10 cellular contexts compared by ENCODE assay signal in genomic region chr6:33116881-33117711, GRCh38. TPM values are rescaled to one million over a fixed set of nuclear protein-coding genes. Genes with fewer than 3 reads are reported as not detected.
A peak's percentile ranks its signal among the peaks of the same experiment; 100 is the strongest.
DNase-seq lines count a peak whose midpoint lies in the region; ATAC-seq lines count a peak whose summit lies in the region.
"Had no signal": no experiment of that assay in that cellular context is flagged by ENCODE, and none has a peak within 500 bp of the region (broad histone marks: within the 10 kb centered on the region; RNA-seq: fewer than 3 reads in every experiment).

No MANE protein-coding gene starts in this region.

- H2AFZ ChIP-seq in ACC112 (ENCODE audit: low read length, unreplicated experiment) = peak overlapping the region; percentile 2
- H2AFZ ChIP-seq in Karpas-422 (ENCODE audit: low read length) = no peak overlapping the region

- H3K9me3 ChIP-seq in ES-I3 (ENCODE audit: control insufficient read depth, insufficient read depth, low read length) = no peaks in the 10 kb centered on the region
- H3K9me3 ChIP-seq in Karpas-422 (ENCODE audit: low read length) = no peaks in the 10 kb centered on the region
- H3K9me3 ChIP-seq: adrenal gland had no signal

- no peaks in the 10 kb centered on the region for H3K9me2 ChIP-seq in Karpas-422 (replicated peaks; ENCODE audit: insufficient read depth, low read length)

- H3K27ac Mint-ChIP-seq in activated naive CD8-positive, alpha-beta T cell treated with anti-CD3 and anti-CD28 coated beads, Interleukin-2, amount 50 U/mL, for 24 hours = no peak overlapping the region
- H3K27ac Mint-ChIP-seq in memory B cell = peak overlapping the region; percentile 48

- H3K79me2 ChIP-seq in ACC112 (ENCODE audit: control insufficient read depth, insufficient read depth, low read length, unreplicated experiment) (no peaks in the 10 kb centered on the region), Karpas-422 (ENCODE audit: low read length) (no peaks in the 10 kb centered on the region)

- H3K4me3 ChIP-seq in ACC112 (ENCODE audit: low read depth, low read length) = no peak overlapping the region
- H3K4me3 ChIP-seq in Karpas-422 (ENCODE audit: low read length) = no peak overlapping the region
- H3K4me3 ChIP-seq: adrenal gland had no signal

- ATAC-seq in activated naive CD8-positive, alpha-beta T cell treated with anti-CD3 and anti-CD28 coated beads, Interleukin-2, amount 50 U/mL, for 24 hours = no peak
- ATAC-seq in memory B cell (ENCODE audit: low read depth) = no peak
- no peak for ATAC-seq in HG03457 (IDR thresholded peaks at IDR 0.05; ENCODE audit: unreplicated experiment)
- no peak for ATAC-seq in HG02870 (IDR thresholded peaks at IDR 0.05; ENCODE audit: unreplicated experiment)
- ATAC-seq in HG03521 (IDR thresholded peaks at IDR 0.05; ENCODE audit: unreplicated experiment) = no peak

- no peaks in the 10 kb centered on the region for H3K4me1 ChIP-seq in ACC112 (ENCODE audit: control insufficient read depth, insufficient read depth, low read length, unreplicated experiment)
- peaks cover 16% of the 10 kb centered on the region; the same call in 1 of the 2 replicates for H3K4me1 ChIP-seq in ES-I3 (ENCODE audit: insufficient read depth, low read length)
- peaks cover 28% of the 10 kb centered on the region for H3K4me1 ChIP-seq in Karpas-422 (ENCODE audit: low read length)
- H3K4me1 ChIP-seq: adrenal gland had no signal

- H3K27ac ChIP-seq in ACC112 (ENCODE audit: low read depth, low read length) (no peak overlapping the region), Karpas-422 (ENCODE audit: low read length) (no peak overlapping the region)
- H3K27ac ChIP-seq: adrenal gland had no signal

- no peak for DNase-seq in activated naive CD8-positive, alpha-beta T cell treated with anti-CD3 and anti-CD28 coated beads, Interleukin-2, amount 50 U/mL, for 24 hours
- DNase-seq in memory B cell (ENCODE audit: low spot score in 2 of 2) (peak in 1 of 2 donors; percentile 15), Karpas-422 (no peak)
- DNase-seq: adrenal gland, NCI-H1105 had no signal

- H3K27me3 ChIP-seq in ACC112 (ENCODE audit: insufficient read depth, low read length) = peaks cover 80% of the 10 kb centered on the region
- H3K27me3 ChIP-seq in Karpas-422 (ENCODE audit: low read length) = no peaks in the 10 kb centered on the region

- no peak overlapping the region for H3K4me2 ChIP-seq in Karpas-422 (ENCODE audit: low read depth, low read length, poor library complexity, severe bottlenecking)

- no peaks in the 10 kb centered on the region for H3K36me3 Mint-ChIP-seq in activated naive CD8-positive, alpha-beta T cell treated with anti-CD3 and anti-CD28 coated beads, Interleukin-2, amount 50 U/mL, for 24 hours (ENCODE audit: low read depth)
- H3K36me3 Mint-ChIP-seq in memory B cell = no peaks in the 10 kb centered on the region

- peak overlapping the region; percentile 52 for H3K9ac ChIP-seq in ES-I3 (ENCODE audit: low read depth, low read length)
- H3K9ac ChIP-seq in Karpas-422 (ENCODE audit: low read length) = no peak overlapping the region

- H3K9me3 Mint-ChIP-seq in activated naive CD8-positive, alpha-beta T cell treated with anti-CD3 and anti-CD28 coated beads, Interleukin-2, amount 50 U/mL, for 24 hours = no peaks in the 10 kb centered on the region
- H3K9me3 Mint-ChIP-seq in memory B cell = no peaks in the 10 kb centered on the region

- no peaks in the 10 kb centered on the region for H3K36me3 ChIP-seq in ACC112 (ENCODE audit: insufficient read depth, low read length)
- H3K36me3 ChIP-seq in ES-I3 (ENCODE audit: insufficient read depth, low read length) = no peaks in the 10 kb centered on the region
- H3K36me3 ChIP-seq in Karpas-422 (ENCODE audit: insufficient read depth, low read length) = no peaks in the 10 kb centered on the region
- H3K36me3 ChIP-seq: adrenal gland had no signal

- no peaks in the 10 kb centered on the region for H4K20me1 ChIP-seq in Karpas-422 (ENCODE audit: insufficient read depth, low read depth, low read length)

- peaks cover 34% of the 10 kb centered on the region for H3K4me1 Mint-ChIP-seq in activated naive CD8-positive, alpha-beta T cell treated with anti-CD3 and anti-CD28 coated beads, Interleukin-2, amount 50 U/mL, for 24 hours
- H3K4me1 Mint-ChIP-seq in memory B cell = peaks cover 55% of the 10 kb centered on the region

- H3K27me3 Mint-ChIP-seq in activated naive CD8-positive, alpha-beta T cell treated with anti-CD3 and anti-CD28 coated beads, Interleukin-2, amount 50 U/mL, for 24 hours = peaks cover 47% of the 10 kb centered on the region
- H3K27me3 Mint-ChIP-seq in memory B cell = peaks cover 11% of the 10 kb centered on the region

- H3K4me3 Mint-ChIP-seq in activated naive CD8-positive, alpha-beta T cell treated with anti-CD3 and anti-CD28 coated beads, Interleukin-2, amount 50 U/mL, for 24 hours = peak overlapping the region; percentile 28
- peak overlapping the region; percentile 37 for H3K4me3 Mint-ChIP-seq in memory B cell

RNA-seq across cellular contexts. Expression of gene HLA-DPB1, which starts 41.3 kb away (rescaled TPM):
- total RNA-seq in Karpas-422 (2014; rRNA removed; shearing (Covaris generic); ENCODE audit: low replicate concordance) = 236 and 601 TPM in 2 replicates

RNA-seq across cellular contexts. Expression of gene HLA-DPA1, which starts 43.6 kb away (rescaled TPM):
- total RNA-seq in Karpas-422 (2014; rRNA removed; shearing (Covaris generic); ENCODE audit: low replicate concordance) = 571 and 780 TPM in 2 replicates
